ENCODE assay signal across 16 cellular contexts in genomic region chr7:95904099-95904498, GRCh38.
DNase-seq lines count a peak whose midpoint lies in the region; ATAC-seq and TF ChIP-seq lines count a peak whose summit lies in the region.
"Had no signal": no experiment of that assay in that cellular context is flagged by ENCODE, and none has a peak within 500 bp of the region (broad histone marks: within the 10 kb centered on the region; RNA-seq: fewer than 3 reads in every experiment).

No MANE protein-coding gene starts in this region.

- peaks cover 27% of the 10 kb centered on the region for H3K4me1 Mint-ChIP-seq in CD14-positive monocyte
- no peaks in the 10 kb centered on the region for H3K4me1 Mint-ChIP-seq in naive thymus-derived CD4-positive, alpha-beta T cell
- H3K4me1 Mint-ChIP-seq: CD4-positive, alpha-beta memory T cell had no signal

- H3K27ac Mint-ChIP-seq in CD14-positive monocyte, result no peak overlapping the region
- H3K27ac Mint-ChIP-seq in naive thymus-derived CD4-positive, alpha-beta T cell, result no peak overlapping the region
- H3K27ac Mint-ChIP-seq: CD4-positive, alpha-beta memory T cell; T-helper 17 cell had no signal

- H3K9me3 ChIP-seq in naive thymus-derived CD4-positive, alpha-beta T cell (ENCODE audit: control insufficient read depth in 2 of 3, low read length in 3 of 3), result no peaks in the 10 kb centered on the region
- no peaks in the 10 kb centered on the region for H3K9me3 ChIP-seq in left lung
- H3K9me3 ChIP-seq: Peyer's patch had no signal

- H3K4me3 Mint-ChIP-seq in CD14-positive monocyte, result no peak overlapping the region
- no peak overlapping the region for H3K4me3 Mint-ChIP-seq in naive thymus-derived CD4-positive, alpha-beta T cell
- H3K4me3 Mint-ChIP-seq: CD4-positive, alpha-beta memory T cell; T-helper 17 cell had no signal

- H3K36me3 ChIP-seq in naive thymus-derived CD4-positive, alpha-beta T cell (ENCODE audit: control insufficient read depth in 2 of 3, insufficient read depth in 3 of 3, low read length in 3 of 3), result no peaks in the 10 kb centered on the region
- H3K36me3 ChIP-seq in left lung, result no peaks in the 10 kb centered on the region
- H3K36me3 ChIP-seq: Peyer's patch had no signal

- POLR2A ChIA-PET in naive thymus-derived CD4-positive, alpha-beta T cell (lab: Charles Lee), result no interaction called here

- intact Hi-C loops in CD14-positive monocyte (cut with micrococcal nuclease), result no loop called here
- intact Hi-C loops in naive thymus-derived CD4-positive, alpha-beta T cell (cut with micrococcal nuclease), result no loop called here
- intact Hi-C loops in left lung (cut with DNase I), result no loop called here

- no peaks in the 10 kb centered on the region for H3K36me3 Mint-ChIP-seq in CD14-positive monocyte
- H3K36me3 Mint-ChIP-seq in naive thymus-derived CD4-positive, alpha-beta T cell, result no peaks in the 10 kb centered on the region
- H3K36me3 Mint-ChIP-seq: CD4-positive, alpha-beta memory T cell had no signal

- ATAC-seq in naive thymus-derived CD4-positive, alpha-beta T cell, result peak; percentile 22
- no peak for ATAC-seq in GM21825 (IDR thresholded peaks at IDR 0.05; ENCODE audit: unreplicated experiment)
- ATAC-seq in left lung, result no peak
- ATAC-seq: T-helper 17 cell had no signal

- CTCF ChIA-PET in naive thymus-derived CD4-positive, alpha-beta T cell (lab: Charles Lee), result interaction anchor here (3.7 kb wide), 1 partner anchor 12 kb away, joined by 14 read pairs; no protein-coding TSS in a partner anchor

- DNase-seq in CD14-positive monocyte (ENCODE audit: low spot score) (peak; percentile 50), MV-4-11 (lab: John Stamatoyannopoulos, UW) (peak; percentile 96), OCI-M1 (lab: John Stamatoyannopoulos, UW) (peak; percentile 47), RKO (ENCODE audit: low spot score) (no peak), NCI-H2227 (lab: John Stamatoyannopoulos, UW; ENCODE audit: unreplicated experiment) (no peak), left lung (no peak)
- DNase-seq in naive thymus-derived CD4-positive, alpha-beta T cell, result no peak
- DNase-seq: CD4-positive, alpha-beta memory T cell; DMS79; KG1; NCI-H1105 treated with DMSO at 0.1 percent for 48 hours; NCI-H1694 treated with DMSO at 0.1 percent for 48 hours; Peyer's patch; SHP77 treated with DMSO at 0.1 percent for 48 hours; T-helper 17 cell had no signal

- H3K27ac ChIP-seq in naive thymus-derived CD4-positive, alpha-beta T cell (ENCODE audit: low read depth, low read length), result no peak overlapping the region
- H3K27ac ChIP-seq in left lung, result no peak overlapping the region
- H3K27ac ChIP-seq: Peyer's patch had no signal

- H3K27me3 ChIP-seq in naive thymus-derived CD4-positive, alpha-beta T cell (ENCODE audit: control insufficient read depth in 2 of 2, insufficient read depth in 2 of 2, low read length in 2 of 2), result no peaks in the 10 kb centered on the region
- H3K27me3 ChIP-seq in left lung, result peaks cover 0 to 10% of the 10 kb centered on the region in 2 donors
- H3K27me3 ChIP-seq: Peyer's patch had no signal

- TF ChIP-seq CTCF in CD14-positive monocyte (IDR thresholded peaks at IDR 0.05) (no peak), left lung (IDR thresholded peaks at IDR 0.05) (no peak)

- H3K4me1 ChIP-seq in naive thymus-derived CD4-positive, alpha-beta T cell (ENCODE audit: control insufficient read depth in 2 of 2, insufficient read depth in 2 of 2, low read length in 2 of 2), result no peaks in the 10 kb centered on the region
- H3K4me1 ChIP-seq in left lung, result no peaks in the 10 kb centered on the region
- H3K4me1 ChIP-seq: Peyer's patch had no signal

- H3K4me3 ChIP-seq in naive thymus-derived CD4-positive, alpha-beta T cell (ENCODE audit: low read length), result no peak overlapping the region
- no peak overlapping the region for H3K4me3 ChIP-seq in left lung
- H3K4me3 ChIP-seq: Peyer's patch had no signal

- H3K9me3 Mint-ChIP-seq in CD14-positive monocyte, result peaks cover 0 to 3% (median 0%) of the 10 kb centered on the region in 7 donors
- H3K9me3 Mint-ChIP-seq in naive thymus-derived CD4-positive, alpha-beta T cell, result no peaks in the 10 kb centered on the region
- H3K9me3 Mint-ChIP-seq: CD4-positive, alpha-beta memory T cell had no signal

- H3K27me3 Mint-ChIP-seq in CD14-positive monocyte (ENCODE audit: low read depth in 3 of 3), result peaks cover 19 to 46% (median 28%) of the 10 kb centered on the region in 3 donors
- peaks cover 4 to 35% (median 6%) of the 10 kb centered on the region in 5 donors for H3K27me3 Mint-ChIP-seq in naive thymus-derived CD4-positive, alpha-beta T cell

Comparison
In these comparisons a context has a peak if more than half of its experiments do, and no peak if none do; other contexts are left out.
1. DNase-seq: peak in CD14-positive monocyte (single experiment), MV-4-11 (single experiment) and OCI-M1 (single experiment); none in naive thymus-derived CD4-positive, alpha-beta T cell (0 of 9), RKO (single experiment), NCI-H2227 (single experiment) and left lung (0 of 2).